In genomic region chr1:154973344-154974085, GRCh38 we compare ENCODE assay signal across 9 cellular contexts. TPM values are rescaled to one million over a fixed set of nuclear protein-coding genes. Genes with fewer than 3 reads are reported as not detected.
DNase-seq lines count a peak whose midpoint lies in the region; ATAC-seq and TF ChIP-seq lines count a peak whose summit lies in the region.
"Had no signal": no experiment of that assay in that cellular context is flagged by ENCODE, and none has a peak within 500 bp of the region (broad histone marks: within the 10 kb centered on the region; RNA-seq: fewer than 3 reads in every experiment).

No MANE protein-coding gene starts in this region.

- H3K79me2 ChIP-seq in HCT116 (ENCODE audit: insufficient read depth, low read length) = peaks cover 88% of the 10 kb centered on the region

- CTCF ChIA-PET in CD8-positive, alpha-beta memory T cell (lab: Charles Lee) = interaction anchor here (0.7 to 8.7 kb wide), 12 partner anchors 9 to 229 kb away, joined by 3 to 54 read pairs (median 4); partner anchors contain the start of genes FLAD1, LENEP, PBXIP1 and PYGO2
- CTCF ChIA-PET in HCT116 (lab: Charles Lee) = interaction anchor here (0.7 to 2.6 kb wide), 9 partner anchors 9 to 278 kb away, joined by 3 to 14 read pairs (median 3); partner anchors contain the start of genes ADAM15, FLAD1, KRTCAP2 and PBXIP1

- H3K36me3 ChIP-seq in CD8-positive, alpha-beta memory T cell (ENCODE audit: insufficient read depth, low read length) = no peaks in the 10 kb centered on the region
- H3K36me3 ChIP-seq in HCT116 (ENCODE audit: control insufficient read depth in 1 of 2, insufficient read depth in 2 of 2, low read length in 2 of 2) (peaks cover 3 to 22% of the 10 kb centered on the region in 2 experiments; a peak in 3 of 4 replicates), vagina (no peaks in the 10 kb centered on the region)

- peaks cover 40% of the 10 kb centered on the region for H3K4me1 ChIP-seq in CD8-positive, alpha-beta memory T cell (ENCODE audit: insufficient read depth, low read length)
- H3K4me1 ChIP-seq in HCT116 (ENCODE audit: control insufficient read depth in 1 of 2, insufficient read depth in 2 of 2, low read length in 2 of 2) = peaks cover 40 to 67% of the 10 kb centered on the region in 2 experiments
- peaks cover 49% of the 10 kb centered on the region for H3K4me1 ChIP-seq in vagina

- no peaks in the 10 kb centered on the region for H3K9me3 Mint-ChIP-seq in CD8-positive, alpha-beta memory T cell

- TF ChIP-seq RAD21 in HCT116 (IDR thresholded peaks at IDR 0.05; ENCODE audit: low read depth) = no peak

- RAD21 ChIA-PET in HCT116 (lab: Charles Lee; ENCODE audit: low non-redundant PET in 1 of 2, low total read pairs in 2 of 2, uncharacterized antibody in 2 of 2, unreplicated experiment in 2 of 2) = interaction anchor here (0.8 kb wide), 2 partner anchors 11 to 26 kb away, joined by 3 to 4 read pairs; no protein-coding TSS in a partner anchor

- no peaks in the 10 kb centered on the region for H3K27me3 Mint-ChIP-seq in CD8-positive, alpha-beta memory T cell
- H3K27me3 Mint-ChIP-seq: activated naive CD8-positive, alpha-beta T cell had no signal

- peak overlapping the region; percentile 95 for H3K27ac ChIP-seq in CD8-positive, alpha-beta memory T cell (ENCODE audit: low read depth, low read length)
- peak overlapping the region; percentile 86 for H3K27ac ChIP-seq in HCT116 (ENCODE audit: low read depth, low read length)
- H3K27ac ChIP-seq in vagina = peak overlapping the region; percentile 99

- H4K20me1 ChIP-seq in HCT116 (ENCODE audit: insufficient read depth) = no peaks in the 10 kb centered on the region

- peak overlapping the region; percentile 86 for H3K9ac ChIP-seq in HCT116 (ENCODE audit: low read length)

- H2AFZ ChIP-seq in HCT116 (ENCODE audit: low read depth, low read length, poor library complexity, severe bottlenecking) = no peak overlapping the region

- no peak overlapping the region for H3K4me3 Mint-ChIP-seq in CD8-positive, alpha-beta memory T cell
- H3K4me3 Mint-ChIP-seq: activated naive CD8-positive, alpha-beta T cell had no signal

- no peaks in the 10 kb centered on the region for H3K9me3 ChIP-seq in CD8-positive, alpha-beta memory T cell (ENCODE audit: low read length)
- H3K9me3 ChIP-seq in HCT116 (ENCODE audit: control insufficient read depth in 1 of 2, insufficient read depth in 1 of 2, low read depth in 1 of 2, low read length in 2 of 2) (no peaks in the 10 kb centered on the region), vagina (no peaks in the 10 kb centered on the region)

- no peak overlapping the region for H3K27ac Mint-ChIP-seq in CD8-positive, alpha-beta memory T cell

- peaks cover 24 to 34% (median 32%) of the 10 kb centered on the region in 3 donors for H3K4me1 Mint-ChIP-seq in CD8-positive, alpha-beta memory T cell

- BruUV-seq in HCT116 (replicated peaks; lab: Mats Ljungman, UMichigan) = no TSS peak

- peak; percentile 33 for ATAC-seq in HCT116

- no peaks in the 10 kb centered on the region for H3K9me2 ChIP-seq in HCT116 (ENCODE audit: insufficient read depth)

- peaks cover 0 to 31% (median 4%) of the 10 kb centered on the region in 3 donors for H3K36me3 Mint-ChIP-seq in CD8-positive, alpha-beta memory T cell

- H3K27me3 ChIP-seq in CD8-positive, alpha-beta memory T cell (ENCODE audit: insufficient read depth, low read length, poor library complexity, severe bottlenecking) = no peaks in the 10 kb centered on the region
- H3K27me3 ChIP-seq in HCT116 (ENCODE audit: insufficient read depth, low read length) = no peaks in the 10 kb centered on the region
- no peaks in the 10 kb centered on the region for H3K27me3 ChIP-seq in vagina

- TF ChIP-seq POLR2A in HCT116 (IDR thresholded peaks at IDR 0.05; ENCODE audit: borderline replicate concordance, extremely low read depth, insufficient read depth, insufficient read length) = no peak
- TF ChIP-seq POLR2A in vagina (IDR thresholded peaks at IDR 0.05) = peak; percentile 14 to 56

- intact Hi-C loops in HCT116 (cut with micrococcal nuclease) = loop anchor here (1.0 to 5.0 kb wide), 5 partner anchors 28 to 164 kb away; partner anchors contain the start of genes EFNA4 and SLC50A1
- intact Hi-C loops in vagina (cut with DNase I) = no loop called here

- POLR2A ChIA-PET in CD8-positive, alpha-beta memory T cell (lab: Charles Lee) = interaction anchor here (0.6 to 4.2 kb wide), 9 partner anchors 10 to 364 kb away, joined by 3 to 30 read pairs (median 8); partner anchors contain the start of genes FLAD1, PBXIP1, PMVK and PYGO2
- POLR2A ChIA-PET in HCT116 (lab: Charles Lee) = interaction anchor here (0.5 to 5.4 kb wide), 19 partner anchors 9 to 1526 kb away, joined by 3 to 46 read pairs (median 5); partner anchors contain the start of genes FLAD1, KRTCAP2, LENEP and PBXIP1

- peak overlapping the region; percentile 84 for H3K4me3 ChIP-seq in CD8-positive, alpha-beta memory T cell (ENCODE audit: low read length)
- H3K4me3 ChIP-seq in HCT116 (replicated peaks in 1 of 2; ENCODE audit: low read depth in 1 of 2, low read length in 2 of 2) (peak overlapping the region; percentile 61 to 70), vagina (peak overlapping the region; percentile 66 to 72)

- peak; percentile 80 to 93 (median 89) for DNase-seq in CD8-positive, alpha-beta memory T cell
- DNase-seq in HCT116 (ENCODE audit: low read depth, low spot score) = peak; percentile 97
- peak; percentile 90 to 93 for DNase-seq in NCI-H2081 (lab: John Stamatoyannopoulos, UW)
- peak; percentile 92 for DNase-seq in T1000 (lab: John Stamatoyannopoulos, UW)
- peak; percentile 97 for DNase-seq in astrocyte of the hippocampus (ENCODE audit: low read depth, low spot score)
- peak; percentile 59 to 61 for DNase-seq in hippocampal formation (lab: John Stamatoyannopoulos, UW)
- peak; percentile 94 for DNase-seq in renal cortical epithelial cell (ENCODE audit: low read depth)
- DNase-seq in vagina (ENCODE audit: extremely low spot score in 2 of 2) = peak in 1 of 2 donors; percentile 99

- TF ChIP-seq CTCF in HCT116 (IDR thresholded peaks at IDR 0.05 in 2 of 3, conservative IDR thresholded peaks at IDR 0.05 in 1 of 3; ENCODE audit: borderline replicate concordance in 1 of 3, insufficient read depth in 1 of 3, low read depth in 2 of 3, low read length in 2 of 3) (no peak), vagina (IDR thresholded peaks at IDR 0.05) (peak in 1 of 3 experiments; percentile 8)

- peak overlapping the region; percentile 90 for H3K4me2 ChIP-seq in HCT116 (ENCODE audit: low read length)

TF ChIP-seq in HCT116, 20 proteins besides CTCF, POLR2A, EP300 and RAD21 (continues in another document):
- TF ChIP-seq SIN3A (IDR thresholded peaks at IDR 0.05; ENCODE audit: low read depth) (no peak), JUND (IDR thresholded peaks at IDR 0.05) (no peak), MAX (IDR thresholded peaks at IDR 0.05) (no peak), YY1 (IDR thresholded peaks at IDR 0.05; ENCODE audit: extremely low read depth, insufficient replicate concordance, low read depth, low read length) (peak; percentile 20), TCF7L2 (IDR thresholded peaks at IDR 0.05; ENCODE audit: borderline replicate concordance, extremely low read depth, insufficient read depth, insufficient read length) (no peak), EGR1 (IDR thresholded peaks at IDR 0.05; ENCODE audit: low read depth) (no peak), POLR2AphosphoS5 (IDR thresholded peaks at IDR 0.05; ENCODE audit: low read depth, low read length) (peak; percentile 87), SRF (IDR thresholded peaks at IDR 0.05; ENCODE audit: low read depth) (no peak), SP1 (IDR thresholded peaks at IDR 0.05; ENCODE audit: low read depth) (no peak), EZH2phosphoT487 (IDR thresholded peaks at IDR 0.05; ENCODE audit: borderline replicate concordance) (no peak)

RNA-seq across cellular contexts. Expression of gene CKS1B, which starts 1.0 kb away (rescaled TPM):
- 100 to 1,000 TPM; 125 to 126 TPM for total RNA-seq in CD8-positive, alpha-beta memory T cell
- polyA plus RNA-seq in CD8-positive, alpha-beta memory T cell = 46.8 TPM
- total RNA-seq in HCT116 (2021; ENCODE audit: unreplicated experiment) (229 TPM), renal cortical epithelial cell (23.4 and 106 TPM in 2 replicates), vagina (30.4 TPM)
- polyA plus RNA-seq in HCT116 (2012) = 490 and 557 TPM in 2 replicates

RNA-seq across cellular contexts. Expression of gene SHC1, which starts 3.0 kb away (rescaled TPM):
- 10 to 100 TPM; 37.4 to 40.8 TPM for total RNA-seq in CD8-positive, alpha-beta memory T cell
- 32.7 TPM for polyA plus RNA-seq in CD8-positive, alpha-beta memory T cell
- 148 TPM for total RNA-seq in HCT116 (2021; ENCODE audit: unreplicated experiment)
- polyA plus RNA-seq in HCT116 (2012) = 135 and 142 TPM in 2 replicates
- 107 and 140 TPM in 2 replicates for total RNA-seq in renal cortical epithelial cell
- total RNA-seq in vagina = 110 TPM

RNA-seq across cellular contexts. Expression of gene FLAD1, which starts 9.6 kb away (rescaled TPM):
- 10 to 100 TPM; 73.7 to 76.3 TPM for total RNA-seq in CD8-positive, alpha-beta memory T cell
- 51.2 TPM for polyA plus RNA-seq in CD8-positive, alpha-beta memory T cell
- total RNA-seq in HCT116 (2021; ENCODE audit: unreplicated experiment) (58.4 TPM), renal cortical epithelial cell (21.6 and 32.5 TPM in 2 replicates), vagina (20.6 TPM)
- 49.9 and 53.7 TPM in 2 replicates for polyA plus RNA-seq in HCT116 (2012)

RNA-seq across cellular contexts. Expression of gene PYGO2, which starts 11.9 kb away (rescaled TPM):
- 10 to 100 TPM; 34.2 to 35.3 TPM for total RNA-seq in CD8-positive, alpha-beta memory T cell
- polyA plus RNA-seq in CD8-positive, alpha-beta memory T cell = 42.6 TPM
- total RNA-seq in HCT116 (2021; ENCODE audit: unreplicated experiment) (37.2 TPM), renal cortical epithelial cell (5.4 and 18.4 TPM in 2 replicates), vagina (19.2 TPM)
- 17.0 and 22.1 TPM in 2 replicates for polyA plus RNA-seq in HCT116 (2012)

RNA-seq across cellular contexts. Expression of gene PBXIP1, which starts 17.6 kb away (rescaled TPM):
- 10 to 100 TPM; 35.9 to 36.1 TPM for total RNA-seq in CD8-positive, alpha-beta memory T cell
- 295 TPM for polyA plus RNA-seq in CD8-positive, alpha-beta memory T cell
- total RNA-seq in HCT116 (2021; ENCODE audit: unreplicated experiment) (12.6 TPM), renal cortical epithelial cell (81.3 and 141 TPM in 2 replicates), vagina (56.5 TPM)
- 12.5 and 17.2 TPM in 2 replicates for polyA plus RNA-seq in HCT116 (2012)
